ENCODE assay signal across 17 cellular contexts in genomic region chr7:101866328-101866727, GRCh38. TPM values are rescaled to one million over a fixed set of nuclear protein-coding genes. Genes with fewer than 3 reads are reported as not detected.
DNase-seq lines count a peak whose midpoint lies in the region; ATAC-seq and TF ChIP-seq lines count a peak whose summit lies in the region.
"Had no signal": no experiment of that assay in that cellular context is flagged by ENCODE, and none has a peak within 500 bp of the region (broad histone marks: within the 10 kb centered on the region; RNA-seq: fewer than 3 reads in every experiment).

No MANE protein-coding gene starts in this region.

- peaks cover 82% of the 10 kb centered on the region for H3K4me1 Mint-ChIP-seq in WTC11
- H3K4me1 Mint-ChIP-seq in activated T-helper 1 cell treated with anti-CD3 and anti-CD28 coated beads, Interleukin-12 subunit alpha, Interleukin-12 subunit beta, Interleukin-2, Interleukin-4 antibody, amounts not matched to agents 30 ng/mL and 10 ng/mL and 1 ng/mL, durations not matched to agents 14 hours and 24 hours and 36 hours (ENCODE audit: low read depth), result no peaks in the 10 kb centered on the region

- no peak overlapping the region for H3K4me3 ChIP-seq in BLaER1
- no peak overlapping the region for H3K4me3 ChIP-seq in Karpas-422 (ENCODE audit: low read length)
- H3K4me3 ChIP-seq in psoas muscle, result no peak overlapping the region
- H3K4me3 ChIP-seq: HAP-1 had no signal

- H3K4me1 ChIP-seq in BLaER1 (peaks cover 100% of the 10 kb centered on the region), Karpas-422 (ENCODE audit: low read length) (peaks cover 99% of the 10 kb centered on the region), psoas muscle (peaks cover 61% of the 10 kb centered on the region)

- intact Hi-C loops in psoas muscle (cut with DNase I), result no loop called here
- intact Hi-C loops in activated T-helper 1 cell treated with anti-CD3 and anti-CD28 coated beads, Interleukin-12 subunit alpha, Interleukin-12 subunit beta, Interleukin-2, Interleukin-4 antibody, amounts not matched to agents 30 ng/mL and 10 ng/mL and 1 ng/mL, durations not matched to agents 14 hours and 24 hours and 36 hours (cut with micrococcal nuclease), result no loop called here

- H3K27me3 ChIP-seq in BLaER1 (no peaks in the 10 kb centered on the region), Karpas-422 (ENCODE audit: low read length) (no peaks in the 10 kb centered on the region), psoas muscle (ENCODE audit: insufficient read depth in 3 of 3, low read length in 2 of 3) (no peaks in the 10 kb centered on the region)

- H3K79me2 ChIP-seq in Karpas-422 (ENCODE audit: low read length), result peaks cover 61% of the 10 kb centered on the region

- WGBS in psoas muscle, 3 donors, result 96 to 97% (median 96%) methylated on average over 8 of the region's 8 CpGs

- DNase-seq in Karpas-422, result no peak
- no peak for DNase-seq in WTC11 (ENCODE audit: low spot score)
- DNase-seq in psoas muscle, result no peak
- DNase-seq in activated T-helper 1 cell treated with anti-CD3 and anti-CD28 coated beads, Interleukin-12 subunit alpha, Interleukin-12 subunit beta, Interleukin-2, Interleukin-4 antibody, amounts not matched to agents 30 ng/mL and 10 ng/mL and 1 ng/mL, durations not matched to agents 14 hours and 24 hours and 36 hours (ENCODE audit: low spot score), result no peak
- DNase-seq in activated T-cell treated with anti-CD3 and anti-CD28 coated beads, Interleukin-2, amount 50 U/mL, for 1 hour, result no peak
- DNase-seq: 8988T; AML-193; C1 segment of cervical spinal cord; CD4-positive, alpha-beta T cell; DMS79; EL; GOT3; KBM-7 had no signal

- peaks cover 35% of the 10 kb centered on the region; the same call in 1 of the 2 replicates for H3K36me3 ChIP-seq in BLaER1
- H3K36me3 ChIP-seq in Karpas-422 (ENCODE audit: insufficient read depth, low read length), result peaks cover 7% of the 10 kb centered on the region; the same call in 1 of the 2 replicates
- H3K36me3 ChIP-seq in psoas muscle (ENCODE audit: insufficient read depth in 1 of 2, low read depth in 1 of 2), result no peaks in the 10 kb centered on the region
- H3K36me3 ChIP-seq: HAP-1 had no signal

- H3K36me3 Mint-ChIP-seq in WTC11, result peaks cover 4% of the 10 kb centered on the region; the same call in 1 of the 2 replicates
- H3K36me3 Mint-ChIP-seq in activated T-helper 1 cell treated with anti-CD3 and anti-CD28 coated beads, Interleukin-12 subunit alpha, Interleukin-12 subunit beta, Interleukin-2, Interleukin-4 antibody, amounts not matched to agents 30 ng/mL and 10 ng/mL and 1 ng/mL, durations not matched to agents 14 hours and 24 hours and 36 hours (ENCODE audit: low read depth), result no peaks in the 10 kb centered on the region

- H3K9me3 Mint-ChIP-seq in WTC11, result no peaks in the 10 kb centered on the region
- H3K9me3 Mint-ChIP-seq in activated T-helper 1 cell treated with anti-CD3 and anti-CD28 coated beads, Interleukin-12 subunit alpha, Interleukin-12 subunit beta, Interleukin-2, Interleukin-4 antibody, amounts not matched to agents 30 ng/mL and 10 ng/mL and 1 ng/mL, durations not matched to agents 14 hours and 24 hours and 36 hours, result no peaks in the 10 kb centered on the region
- H3K9me3 Mint-ChIP-seq: CD4-positive, alpha-beta T cell had no signal

- ATAC-seq in WTC11 (no peak), psoas muscle (no peak), HG03354 (IDR thresholded peaks at IDR 0.05; ENCODE audit: poor library complexity, severe bottlenecking, unreplicated experiment) (no peak)

- no peak overlapping the region for H2AFZ ChIP-seq in Karpas-422 (ENCODE audit: low read length)

- POLR2A ChIA-PET in WTC11 (lab: Charles Lee), result interaction anchor here (1.0 kb wide), 1 partner anchor 29 kb away, joined by 3 read pairs; no protein-coding TSS in a partner anchor

- no peaks in the 10 kb centered on the region for H3K9me2 ChIP-seq in Karpas-422 (replicated peaks; ENCODE audit: insufficient read depth, low read length)

- TF ChIP-seq CTCF in WTC11 (IDR thresholded peaks at IDR 0.05) (no peak), psoas muscle (IDR thresholded peaks at IDR 0.05) (no peak)

- H3K9me3 ChIP-seq in BLaER1 (no peaks in the 10 kb centered on the region), Karpas-422 (ENCODE audit: low read length) (no peaks in the 10 kb centered on the region), psoas muscle (no peaks in the 10 kb centered on the region)
- H3K9me3 ChIP-seq: HAP-1 had no signal

- H4K20me1 ChIP-seq in BLaER1, result peaks cover 93% of the 10 kb centered on the region
- no peaks in the 10 kb centered on the region for H4K20me1 ChIP-seq in Karpas-422 (ENCODE audit: insufficient read depth, low read depth, low read length)

- no peak overlapping the region for H3K9ac ChIP-seq in BLaER1
- H3K9ac ChIP-seq in Karpas-422 (ENCODE audit: low read length), result no peak overlapping the region

- H3K4me2 ChIP-seq in BLaER1 (peak overlapping the region; percentile 99), Karpas-422 (ENCODE audit: low read depth, low read length, poor library complexity, severe bottlenecking) (no peak overlapping the region)

- H3K27ac ChIP-seq in BLaER1, result peak overlapping the region; percentile 78; the same call in 1 of the 2 replicates
- peak overlapping the region; percentile 100 for H3K27ac ChIP-seq in Karpas-422 (ENCODE audit: low read length)
- H3K27ac ChIP-seq in psoas muscle, result peak overlapping the region; percentile 36
- H3K27ac ChIP-seq: HL-60 had no signal

- 0 out of 2 replicates have a peak overlapping the region, but pooled peaks have one; percentile 63 for H3K27ac Mint-ChIP-seq in WTC11
- H3K27ac Mint-ChIP-seq in activated T-helper 1 cell treated with anti-CD3 and anti-CD28 coated beads, Interleukin-12 subunit alpha, Interleukin-12 subunit beta, Interleukin-2, Interleukin-4 antibody, amounts not matched to agents 30 ng/mL and 10 ng/mL and 1 ng/mL, durations not matched to agents 14 hours and 24 hours and 36 hours, result no peak overlapping the region
- H3K27ac Mint-ChIP-seq: CD4-positive, alpha-beta T cell had no signal

- no peak overlapping the region for H3K4me3 Mint-ChIP-seq in WTC11
- H3K4me3 Mint-ChIP-seq in activated T-helper 1 cell treated with anti-CD3 and anti-CD28 coated beads, Interleukin-12 subunit alpha, Interleukin-12 subunit beta, Interleukin-2, Interleukin-4 antibody, amounts not matched to agents 30 ng/mL and 10 ng/mL and 1 ng/mL, durations not matched to agents 14 hours and 24 hours and 36 hours, result no peak overlapping the region
- H3K4me3 Mint-ChIP-seq: CD4-positive, alpha-beta T cell had no signal

- H3K27me3 Mint-ChIP-seq in WTC11 (ENCODE audit: low read depth), result no peaks in the 10 kb centered on the region
- peaks cover 2% of the 10 kb centered on the region for H3K27me3 Mint-ChIP-seq in activated T-helper 1 cell treated with anti-CD3 and anti-CD28 coated beads, Interleukin-12 subunit alpha, Interleukin-12 subunit beta, Interleukin-2, Interleukin-4 antibody, amounts not matched to agents 30 ng/mL and 10 ng/mL and 1 ng/mL, durations not matched to agents 14 hours and 24 hours and 36 hours (ENCODE audit: insufficient read depth)
- H3K27me3 Mint-ChIP-seq: CD4-positive, alpha-beta T cell had no signal

- CTCF ChIA-PET in WTC11 (lab: Charles Lee), result no interaction called here

TF ChIP-seq in WTC11, 78 proteins besides CTCF, POLR2A, EP300 and RAD21 (continues in another document):
- TF ChIP-seq NR1H2 (CRISPR knock-in tag; IDR thresholded peaks at IDR 0.05), result no peak
- TF ChIP-seq NFATC4 (CRISPR knock-in tag; IDR thresholded peaks at IDR 0.05), result no peak
- TF ChIP-seq ETV6 (CRISPR knock-in tag; IDR thresholded peaks at IDR 0.05), result no peak
- TF ChIP-seq PRDM15 (CRISPR knock-in tag; IDR thresholded peaks at IDR 0.05), result no peak
- no peak for TF ChIP-seq MXD4 (CRISPR knock-in tag; IDR thresholded peaks at IDR 0.05; ENCODE audit: borderline replicate concordance)
- TF ChIP-seq HMGA2 (CRISPR knock-in tag; IDR thresholded peaks at IDR 0.05), result no peak
- no peak for TF ChIP-seq GRHL2 (CRISPR knock-in tag; IDR thresholded peaks at IDR 0.05; ENCODE audit: insufficient replicate concordance, severe bottlenecking)
- no peak for TF ChIP-seq FOXP1 (CRISPR knock-in tag; IDR thresholded peaks at IDR 0.05; ENCODE audit: borderline replicate concordance)

RNA-seq across cellular contexts. Expression of gene CUX1, which starts 48.9 kb away (rescaled TPM):
- 92.4 and 109 TPM in 2 replicates for total RNA-seq in Karpas-422 (2014; rRNA removed; shearing (Covaris generic); ENCODE audit: low replicate concordance)
- total RNA-seq in WTC11 (2021) (64.3 to 77.1 TPM (median 76.1 TPM) in 3 replicates), psoas muscle (10 to 100 TPM; 72.4 to 95.6 (median 76.2) TPM)
- polyA plus RNA-seq in psoas muscle, result 10 to 100 TPM; 12.5 to 35.3 (median 17.7) TPM
- 26.1 and 26.9 TPM in 2 replicates for total RNA-seq in activated T-helper 1 cell treated with anti-CD3 and anti-CD28 coated beads, Interleukin-12 subunit alpha, Interleukin-12 subunit beta, Interleukin-2, Interleukin-4 antibody, amounts not matched to agents 30 ng/mL and 10 ng/mL and 1 ng/mL, durations not matched to agents 14 hours and 24 hours and 36 hours

Comparison
In these comparisons a context has a peak if more than half of its experiments do, and no peak if none do; other contexts are left out.
1. H3K27ac ChIP-seq: peak in every context shown above with its lines; median percentile 100 in Karpas-422; 78 in BLaER1; 36 in psoas muscle.